23 cellular contexts compared by ENCODE assay signal in the genomic region with DNA sequence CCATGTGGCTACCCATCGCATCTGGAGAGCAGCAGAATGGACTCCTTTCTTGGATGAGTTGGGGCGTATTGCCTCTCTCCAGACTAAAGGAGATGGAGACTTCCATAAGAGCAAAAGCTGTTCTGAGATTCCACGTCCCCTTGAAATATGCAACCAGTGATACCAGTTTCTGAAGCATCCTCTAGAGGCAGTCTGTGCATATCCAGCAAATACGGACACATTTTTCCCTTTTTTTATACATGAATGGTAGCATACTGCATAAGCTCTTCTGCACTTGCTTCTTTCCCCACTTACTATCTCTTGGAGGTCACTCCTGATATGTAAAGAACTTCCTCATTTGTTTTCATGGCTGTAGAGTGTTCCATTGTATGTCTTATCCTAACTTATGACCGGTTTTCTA. TPM values are rescaled to one million over a fixed set of nuclear protein-coding genes. Genes with fewer than 3 reads are reported as not detected.
DNase-seq lines count a peak whose midpoint lies in the region; ATAC-seq, FAIRE-seq and TF ChIP-seq lines count a peak whose summit lies in the region.
"Had no signal": no experiment of that assay in that cellular context is flagged by ENCODE, and none has a peak within 500 bp of the region (broad histone marks: within the 10 kb centered on the region; RNA-seq: fewer than 3 reads in every experiment).

No MANE protein-coding gene starts in this region.

- H3K27ac Mint-ChIP-seq in HFFc6 (no peak overlapping the region), astrocyte (ENCODE audit: unreplicated experiment) (no peak overlapping the region)
- H3K27ac Mint-ChIP-seq: activated naive CD4-positive, alpha-beta T cell treated with anti-CD3 and anti-CD28 coated beads for 36 hours; CD4-positive, alpha-beta T cell; immature natural killer cell; natural killer cell treated with Interleukin-12 subunit alpha and Interleukin-12 subunit beta and Interleukin-15 and Interleukin-18, amount 100 ng/mL, for 72 hours; progenitor cell of endocrine pancreas; stimulated activated naive B cell treated with anti-CD40 and anti-IgM and Interleukin-4, amounts not matched to agents 10 μg/mL and 1 μg/mL and 100 μg/mL, for 72 hours had no signal

- in situ Hi-C loops in Caki2 (cut with HindIII; ENCODE audit: low pct_unique_long_range_greater_than_20kb, low sequenced_read_pairs) = no loop called here

- TF ChIP-seq CTCF in HFFc6 (IDR thresholded peaks at IDR 0.05) (0 out of 2 replicates have a peak, but pooled peaks have one; percentile 18), astrocyte (IDR thresholded peaks at IDR 0.05; ENCODE audit: insufficient read depth, low read depth, low read length) (peak; percentile 40), kidney epithelial cell (IDR thresholded peaks at IDR 0.05; ENCODE audit: insufficient read depth, low read length, poor library complexity, severe bottlenecking) (peak; percentile 18)

- H3K4me3 ChIP-seq in astrocyte (ENCODE audit: insufficient read depth, low read depth, low read length) = no peak overlapping the region
- H3K4me3 ChIP-seq in kidney epithelial cell (ENCODE audit: low read depth, low read length) = no peak overlapping the region
- H3K4me3 ChIP-seq: ascending aorta, colonic mucosa, tibial artery had no signal

- FAIRE-seq in astrocyte (lab: Jason Lieb, UNC) = no peak
- FAIRE-seq: endothelial cell of umbilical vein had no signal

- H3K79me2 ChIP-seq in astrocyte (ENCODE audit: insufficient read depth, low read length) = no peaks in the 10 kb centered on the region

- H3K27ac ChIP-seq in astrocyte (ENCODE audit: low read depth, low read length) = no peak overlapping the region
- H3K27ac ChIP-seq: ascending aorta, colonic mucosa, tibial artery had no signal

- no peak overlapping the region for H3K9ac ChIP-seq in astrocyte (ENCODE audit: low read length)

- no peaks in the 10 kb centered on the region for H3K36me3 Mint-ChIP-seq in HFFc6 (ENCODE audit: low read depth)
- peaks cover 3% of the 10 kb centered on the region for H3K36me3 Mint-ChIP-seq in astrocyte (ENCODE audit: low read depth, unreplicated experiment)
- H3K36me3 Mint-ChIP-seq: natural killer cell treated with Interleukin-12 subunit alpha and Interleukin-12 subunit beta and Interleukin-15 and Interleukin-18, amount 100 ng/mL, for 72 hours had no signal

- H3K4me3 Mint-ChIP-seq in HFFc6 = no peak overlapping the region
- H3K4me3 Mint-ChIP-seq in astrocyte (ENCODE audit: unreplicated experiment) = no peak overlapping the region
- H3K4me3 Mint-ChIP-seq: activated naive CD4-positive, alpha-beta T cell treated with anti-CD3 and anti-CD28 coated beads for 36 hours; CD4-positive, alpha-beta T cell; immature natural killer cell; natural killer cell treated with Interleukin-12 subunit alpha and Interleukin-12 subunit beta and Interleukin-15 and Interleukin-18, amount 100 ng/mL, for 72 hours; stimulated activated naive B cell treated with anti-CD40 and anti-IgM and Interleukin-4, amounts not matched to agents 10 μg/mL and 1 μg/mL and 100 μg/mL, for 72 hours had no signal

- DNase-seq in Caki2 (ENCODE audit: low read depth) (peak; percentile 25), HFFc6 (no peak), astrocyte (ENCODE audit: low read depth) (no peak), kidney epithelial cell (ENCODE audit: low read depth) (no peak), AG08395 (ENCODE audit: low spot score) (no peak), medulla oblongata (ENCODE audit: extremely low spot score) (no peak)
- DNase-seq: activated CD4-positive, alpha-beta T cell treated with anti-CD3 and anti-CD28 coated beads, Interleukin-2, amount 50 U/mL, for 4 hours; activated naive CD4-positive, alpha-beta T cell treated with anti-CD3 and anti-CD28 coated beads for 36 hours; CD4-positive, alpha-beta T cell; colonic mucosa; EL; head of caudate nucleus; immature natural killer cell; mammary epithelial cell; MM.1S; NCI-H526 treated with DMSO at 0.1 percent for 48 hours; stimulated activated naive B cell treated with anti-CD40 and anti-IgM and Interleukin-4, amounts not matched to agents 10 μg/mL and 1 μg/mL and 100 μg/mL, for 72 hours; tibial artery had no signal

- peaks cover 15% of the 10 kb centered on the region for H3K4me1 Mint-ChIP-seq in HFFc6 (ENCODE audit: low read depth)
- H3K4me1 Mint-ChIP-seq in astrocyte (ENCODE audit: low read depth, unreplicated experiment) = peaks cover 3% of the 10 kb centered on the region
- H3K4me1 Mint-ChIP-seq: immature natural killer cell had no signal

- H3K36me3 ChIP-seq in astrocyte (ENCODE audit: insufficient read depth, low read length) (peaks cover 1% of the 10 kb centered on the region), kidney epithelial cell (ENCODE audit: control insufficient read depth, insufficient read depth, low read length) (peaks cover 1% of the 10 kb centered on the region)
- H3K36me3 ChIP-seq: colonic mucosa had no signal

- H4K20me1 ChIP-seq in astrocyte (ENCODE audit: insufficient read depth, low read length) = no peaks in the 10 kb centered on the region

- peaks cover 3% of the 10 kb centered on the region; the same call in 1 of the 2 replicates for H3K27me3 Mint-ChIP-seq in HFFc6 (ENCODE audit: insufficient read depth)
- H3K27me3 Mint-ChIP-seq in astrocyte (ENCODE audit: low read depth, unreplicated experiment) = no peaks in the 10 kb centered on the region
- H3K27me3 Mint-ChIP-seq: CD4-positive, alpha-beta T cell; natural killer cell treated with Interleukin-12 subunit alpha and Interleukin-12 subunit beta and Interleukin-15 and Interleukin-18, amount 100 ng/mL, for 72 hours; progenitor cell of endocrine pancreas; stimulated activated naive B cell treated with anti-CD40 and anti-IgM and Interleukin-4, amounts not matched to agents 10 μg/mL and 1 μg/mL and 100 μg/mL, for 72 hours had no signal

- no peaks in the 10 kb centered on the region for H3K27me3 ChIP-seq in astrocyte (ENCODE audit: insufficient read depth, low read length)
- no peaks in the 10 kb centered on the region for H3K27me3 ChIP-seq in kidney epithelial cell (ENCODE audit: control insufficient read depth, insufficient read depth, low read length)
- H3K27me3 ChIP-seq: ascending aorta, colonic mucosa, tibial artery had no signal

- no peak for ATAC-seq in HG02623 (IDR thresholded peaks at IDR 0.05; ENCODE audit: unreplicated experiment)
- ATAC-seq: natural killer cell treated with Interleukin-12 subunit alpha and Interleukin-12 subunit beta and Interleukin-15 and Interleukin-18, amount 100 ng/mL, for 72 hours; stimulated activated naive B cell treated with anti-CD40 and anti-IgM and Interleukin-4, amounts not matched to agents 10 μg/mL and 1 μg/mL and 100 μg/mL, for 72 hours had no signal

- H3K9me3 ChIP-seq in astrocyte (ENCODE audit: insufficient read depth, low read depth, low read length) = no peaks in the 10 kb centered on the region
- H3K9me3 ChIP-seq: ascending aorta, colonic mucosa, tibial artery had no signal

- no peak overlapping the region for H2AFZ ChIP-seq in astrocyte (ENCODE audit: low read depth, low read length)

- peaks cover 5% of the 10 kb centered on the region for H3K4me1 ChIP-seq in astrocyte (ENCODE audit: insufficient read depth, low read length)
- H3K4me1 ChIP-seq: ascending aorta, colonic mucosa had no signal

- no peak overlapping the region for H3K4me2 ChIP-seq in astrocyte (ENCODE audit: low read length)

- H3K9me3 Mint-ChIP-seq in HFFc6 (no peaks in the 10 kb centered on the region), astrocyte (ENCODE audit: unreplicated experiment) (no peaks in the 10 kb centered on the region)
- H3K9me3 Mint-ChIP-seq: activated naive CD4-positive, alpha-beta T cell treated with anti-CD3 and anti-CD28 coated beads for 36 hours; CD4-positive, alpha-beta T cell; immature natural killer cell; natural killer cell treated with Interleukin-12 subunit alpha and Interleukin-12 subunit beta and Interleukin-15 and Interleukin-18, amount 100 ng/mL, for 72 hours; stimulated activated naive B cell treated with anti-CD40 and anti-IgM and Interleukin-4, amounts not matched to agents 10 μg/mL and 1 μg/mL and 100 μg/mL, for 72 hours had no signal

RNA-seq across cellular contexts. Expression of a gene that starts 34.6 kb away (rescaled TPM):
- 20.3 and 28.0 TPM in 2 replicates for total RNA-seq in Caki2 (2014; rRNA removed; shearing (Covaris generic); ENCODE audit: low replicate concordance)
- total RNA-seq in HFFc6 (2021; fragmentation: NEBNext Ultra II Directional; extraction: Animal tissue kit (Norgen Biotek cat#: 25700)) = 10 to 100 TPM; 14.9 to 19.0 (median 16.0) TPM
- total RNA-seq in astrocyte (13.6 and 14.8 TPM in 2 replicates), kidney epithelial cell (12.6 and 13.5 TPM in 2 replicates)

RNA-seq across cellular contexts. Expression of a gene that starts 57.5 kb away (rescaled TPM):
- total RNA-seq in Caki2 (2014; rRNA removed; shearing (Covaris generic); ENCODE audit: low replicate concordance) = 1.6 and 7.2 TPM in 2 replicates
- total RNA-seq in HFFc6 (2021; fragmentation: NEBNext Ultra II Directional; extraction: Animal tissue kit (Norgen Biotek cat#: 25700)) = 1 to 10 TPM; 4.7 to 6.6 (median 5.1) TPM
- total RNA-seq in astrocyte = 3.3 and 5.3 TPM in 2 replicates
- 18.9 and 24.2 TPM in 2 replicates for total RNA-seq in kidney epithelial cell
- total RNA-seq: CD4-positive, alpha-beta T cell had no signal
